ENCODE assay signal across 1 cellular context in the genomic region with DNA sequence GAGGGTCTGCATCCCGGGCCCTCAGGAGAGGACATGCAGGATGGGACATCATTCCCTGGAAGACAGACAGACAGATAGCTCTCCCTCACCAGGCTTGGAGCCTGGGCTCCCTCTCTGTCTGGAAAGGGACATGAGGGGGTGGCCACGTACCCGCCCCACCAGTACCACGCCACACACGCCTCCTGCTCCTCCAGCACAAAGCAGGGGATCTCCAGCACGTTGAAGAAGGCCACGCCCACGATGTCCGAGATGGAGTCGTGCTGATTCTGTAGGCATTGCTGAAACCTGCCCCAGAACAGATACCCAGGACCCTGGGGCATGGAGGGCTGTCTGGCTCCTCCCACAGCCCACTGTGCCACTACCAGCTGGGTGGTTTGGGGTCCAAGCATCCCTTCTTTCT.
TF ChIP-seq lines count a peak whose summit lies in the region.

No MANE protein-coding gene starts in this region.

TF ChIP-seq in WTC11, 78 proteins besides CTCF, POLR2A, EP300 and RAD21:
- TF ChIP-seq, protein P1, sequence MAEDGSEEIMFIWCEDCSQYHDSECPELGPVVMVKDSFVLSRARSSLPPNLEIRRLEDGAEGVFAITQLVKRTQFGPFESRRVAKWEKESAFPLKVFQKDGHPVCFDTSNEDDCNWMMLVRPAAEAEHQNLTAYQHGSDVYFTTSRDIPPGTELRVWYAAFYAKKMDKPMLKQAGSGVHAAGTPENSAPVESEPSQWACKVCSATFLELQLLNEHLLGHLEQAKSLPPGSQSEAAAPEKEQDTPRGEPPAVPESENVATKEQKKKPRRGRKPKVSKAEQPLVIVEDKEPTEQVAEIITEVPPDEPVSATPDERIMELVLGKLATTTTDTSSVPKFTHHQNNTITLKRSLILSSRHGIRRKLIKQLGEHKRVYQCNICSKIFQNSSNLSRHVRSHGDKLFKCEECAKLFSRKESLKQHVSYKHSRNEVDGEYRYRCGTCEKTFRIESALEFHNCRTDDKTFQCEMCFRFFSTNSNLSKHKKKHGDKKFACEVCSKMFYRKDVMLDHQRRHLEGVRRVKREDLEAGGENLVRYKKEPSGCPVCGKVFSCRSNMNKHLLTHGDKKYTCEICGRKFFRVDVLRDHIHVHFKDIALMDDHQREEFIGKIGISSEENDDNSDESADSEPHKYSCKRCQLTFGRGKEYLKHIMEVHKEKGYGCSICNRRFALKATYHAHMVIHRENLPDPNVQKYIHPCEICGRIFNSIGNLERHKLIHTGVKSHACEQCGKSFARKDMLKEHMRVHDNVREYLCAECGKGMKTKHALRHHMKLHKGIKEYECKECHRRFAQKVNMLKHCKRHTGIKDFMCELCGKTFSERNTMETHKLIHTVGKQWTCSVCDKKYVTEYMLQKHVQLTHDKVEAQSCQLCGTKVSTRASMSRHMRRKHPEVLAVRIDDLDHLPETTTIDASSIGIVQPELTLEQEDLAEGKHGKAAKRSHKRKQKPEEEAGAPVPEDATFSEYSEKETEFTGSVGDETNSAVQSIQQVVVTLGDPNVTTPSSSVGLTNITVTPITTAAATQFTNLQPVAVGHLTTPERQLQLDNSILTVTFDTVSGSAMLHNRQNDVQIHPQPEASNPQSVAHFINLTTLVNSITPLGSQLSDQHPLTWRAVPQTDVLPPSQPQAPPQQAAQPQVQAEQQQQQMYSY (CRISPR knock-in tag; IDR thresholded peaks at IDR 0.05) = no peak
- TF ChIP-seq, protein P2, sequence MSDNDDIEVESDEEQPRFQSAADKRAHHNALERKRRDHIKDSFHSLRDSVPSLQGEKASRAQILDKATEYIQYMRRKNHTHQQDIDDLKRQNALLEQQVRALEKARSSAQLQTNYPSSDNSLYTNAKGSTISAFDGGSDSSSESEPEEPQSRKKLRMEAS (CRISPR knock-in tag; IDR thresholded peaks at IDR 0.05) = no peak
- TF ChIP-seq, protein P3, sequence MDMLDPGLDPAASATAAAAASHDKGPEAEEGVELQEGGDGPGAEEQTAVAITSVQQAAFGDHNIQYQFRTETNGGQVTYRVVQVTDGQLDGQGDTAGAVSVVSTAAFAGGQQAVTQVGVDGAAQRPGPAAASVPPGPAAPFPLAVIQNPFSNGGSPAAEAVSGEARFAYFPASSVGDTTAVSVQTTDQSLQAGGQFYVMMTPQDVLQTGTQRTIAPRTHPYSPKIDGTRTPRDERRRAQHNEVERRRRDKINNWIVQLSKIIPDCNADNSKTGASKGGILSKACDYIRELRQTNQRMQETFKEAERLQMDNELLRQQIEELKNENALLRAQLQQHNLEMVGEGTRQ (CRISPR knock-in tag; IDR thresholded peaks at IDR 0.05) = no peak
- TF ChIP-seq CREM (CRISPR knock-in tag; IDR thresholded peaks at IDR 0.05) = no peak
- TF ChIP-seq, protein P4, sequence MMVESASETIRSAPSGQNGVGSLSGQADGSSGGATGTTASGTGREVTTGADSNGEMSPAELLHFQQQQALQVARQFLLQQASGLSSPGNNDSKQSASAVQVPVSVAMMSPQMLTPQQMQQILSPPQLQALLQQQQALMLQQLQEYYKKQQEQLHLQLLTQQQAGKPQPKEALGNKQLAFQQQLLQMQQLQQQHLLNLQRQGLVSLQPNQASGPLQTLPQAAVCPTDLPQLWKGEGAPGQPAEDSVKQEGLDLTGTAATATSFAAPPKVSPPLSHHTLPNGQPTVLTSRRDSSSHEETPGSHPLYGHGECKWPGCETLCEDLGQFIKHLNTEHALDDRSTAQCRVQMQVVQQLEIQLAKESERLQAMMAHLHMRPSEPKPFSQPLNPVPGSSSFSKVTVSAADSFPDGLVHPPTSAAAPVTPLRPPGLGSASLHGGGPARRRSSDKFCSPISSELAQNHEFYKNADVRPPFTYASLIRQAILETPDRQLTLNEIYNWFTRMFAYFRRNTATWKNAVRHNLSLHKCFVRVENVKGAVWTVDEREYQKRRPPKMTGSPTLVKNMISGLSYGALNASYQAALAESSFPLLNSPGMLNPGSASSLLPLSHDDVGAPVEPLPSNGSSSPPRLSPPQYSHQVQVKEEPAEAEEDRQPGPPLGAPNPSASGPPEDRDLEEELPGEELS (CRISPR knock-in tag; IDR thresholded peaks at IDR 0.05) = no peak
- TF ChIP-seq ESRRA (CRISPR knock-in tag; IDR thresholded peaks at IDR 0.05; ENCODE audit: borderline replicate concordance) = no peak
- no peak for TF ChIP-seq ZNF423 (CRISPR knock-in tag; IDR thresholded peaks at IDR 0.05)
- no peak for TF ChIP-seq NR1H2 (CRISPR knock-in tag; IDR thresholded peaks at IDR 0.05)
- TF ChIP-seq, protein P5, sequence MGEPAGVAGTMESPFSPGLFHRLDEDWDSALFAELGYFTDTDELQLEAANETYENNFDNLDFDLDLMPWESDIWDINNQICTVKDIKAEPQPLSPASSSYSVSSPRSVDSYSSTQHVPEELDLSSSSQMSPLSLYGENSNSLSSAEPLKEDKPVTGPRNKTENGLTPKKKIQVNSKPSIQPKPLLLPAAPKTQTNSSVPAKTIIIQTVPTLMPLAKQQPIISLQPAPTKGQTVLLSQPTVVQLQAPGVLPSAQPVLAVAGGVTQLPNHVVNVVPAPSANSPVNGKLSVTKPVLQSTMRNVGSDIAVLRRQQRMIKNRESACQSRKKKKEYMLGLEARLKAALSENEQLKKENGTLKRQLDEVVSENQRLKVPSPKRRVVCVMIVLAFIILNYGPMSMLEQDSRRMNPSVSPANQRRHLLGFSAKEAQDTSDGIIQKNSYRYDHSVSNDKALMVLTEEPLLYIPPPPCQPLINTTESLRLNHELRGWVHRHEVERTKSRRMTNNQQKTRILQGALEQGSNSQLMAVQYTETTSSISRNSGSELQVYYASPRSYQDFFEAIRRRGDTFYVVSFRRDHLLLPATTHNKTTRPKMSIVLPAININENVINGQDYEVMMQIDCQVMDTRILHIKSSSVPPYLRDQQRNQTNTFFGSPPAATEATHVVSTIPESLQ (CRISPR knock-in tag; IDR thresholded peaks at IDR 0.05) = no peak
- TF ChIP-seq, protein P6, sequence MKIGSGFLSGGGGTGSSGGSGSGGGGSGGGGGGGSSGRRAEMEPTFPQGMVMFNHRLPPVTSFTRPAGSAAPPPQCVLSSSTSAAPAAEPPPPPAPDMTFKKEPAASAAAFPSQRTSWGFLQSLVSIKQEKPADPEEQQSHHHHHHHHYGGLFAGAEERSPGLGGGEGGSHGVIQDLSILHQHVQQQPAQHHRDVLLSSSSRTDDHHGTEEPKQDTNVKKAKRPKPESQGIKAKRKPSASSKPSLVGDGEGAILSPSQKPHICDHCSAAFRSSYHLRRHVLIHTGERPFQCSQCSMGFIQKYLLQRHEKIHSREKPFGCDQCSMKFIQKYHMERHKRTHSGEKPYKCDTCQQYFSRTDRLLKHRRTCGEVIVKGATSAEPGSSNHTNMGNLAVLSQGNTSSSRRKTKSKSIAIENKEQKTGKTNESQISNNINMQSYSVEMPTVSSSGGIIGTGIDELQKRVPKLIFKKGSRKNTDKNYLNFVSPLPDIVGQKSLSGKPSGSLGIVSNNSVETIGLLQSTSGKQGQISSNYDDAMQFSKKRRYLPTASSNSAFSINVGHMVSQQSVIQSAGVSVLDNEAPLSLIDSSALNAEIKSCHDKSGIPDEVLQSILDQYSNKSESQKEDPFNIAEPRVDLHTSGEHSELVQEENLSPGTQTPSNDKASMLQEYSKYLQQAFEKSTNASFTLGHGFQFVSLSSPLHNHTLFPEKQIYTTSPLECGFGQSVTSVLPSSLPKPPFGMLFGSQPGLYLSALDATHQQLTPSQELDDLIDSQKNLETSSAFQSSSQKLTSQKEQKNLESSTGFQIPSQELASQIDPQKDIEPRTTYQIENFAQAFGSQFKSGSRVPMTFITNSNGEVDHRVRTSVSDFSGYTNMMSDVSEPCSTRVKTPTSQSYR (CRISPR knock-in tag; IDR thresholded peaks at IDR 0.05) = no peak
- no peak for TF ChIP-seq OVOL2 (CRISPR knock-in tag; IDR thresholded peaks at IDR 0.05; ENCODE audit: borderline replicate concordance)
- no peak for TF ChIP-seq ZNF121 (CRISPR knock-in tag; IDR thresholded peaks at IDR 0.05)
- no peak for TF ChIP-seq ZNF219 (CRISPR knock-in tag; IDR thresholded peaks at IDR 0.05; ENCODE audit: borderline replicate concordance)
- TF ChIP-seq TEAD4 (CRISPR knock-in tag; IDR thresholded peaks at IDR 0.05) = no peak
